20 cellular contexts compared by ENCODE assay signal in genomic region chr1:116402333-116402732, GRCh38. TPM values are rescaled to one million over a fixed set of nuclear protein-coding genes. Genes with fewer than 3 reads are reported as not detected.
DNase-seq lines count a peak whose midpoint lies in the region; ATAC-seq lines count a peak whose summit lies in the region.
"Had no signal": no experiment of that assay in that cellular context is flagged by ENCODE, and none has a peak within 500 bp of the region (broad histone marks: within the 10 kb centered on the region; RNA-seq: fewer than 3 reads in every experiment).

No MANE protein-coding gene starts in this region.

- no peaks in the 10 kb centered on the region for H3K27me3 ChIP-seq in HAP-1 (ENCODE audit: low read depth)
- H3K27me3 ChIP-seq: body of pancreas, upper lobe of right lung had no signal

- peaks cover 36% of the 10 kb centered on the region for H3K36me3 Mint-ChIP-seq in activated naive CD4-positive, alpha-beta T cell treated with anti-CD3 and anti-CD28 coated beads, Interleukin-2, amount 50 U/mL, for 24 hours
- H3K36me3 Mint-ChIP-seq in T-cell: peaks cover 94% of the 10 kb centered on the region
- peaks cover 83% of the 10 kb centered on the region for H3K36me3 Mint-ChIP-seq in central memory CD8-positive, alpha-beta T cell (ENCODE audit: insufficient read depth)
- H3K36me3 Mint-ChIP-seq in stimulated activated naive B cell treated with anti-CD40 and anti-IgM and Interleukin-4, amounts not matched to agents 10 μg/mL and 1 μg/mL and 100 μg/mL, for 72 hours: peaks cover 59 to 76% of the 10 kb centered on the region in 2 donors

- H3K4me3 ChIP-seq in HAP-1: no peak overlapping the region
- H3K4me3 ChIP-seq: body of pancreas, mucosa of descending colon, upper lobe of right lung had no signal

- peak overlapping the region; percentile 68 for H3K27ac Mint-ChIP-seq in activated naive CD4-positive, alpha-beta T cell treated with anti-CD3 and anti-CD28 coated beads, Interleukin-2, amount 50 U/mL, for 24 hours
- peak overlapping the region; percentile 80 to 87 for H3K27ac Mint-ChIP-seq in T-cell
- H3K27ac Mint-ChIP-seq in central memory CD8-positive, alpha-beta T cell (ENCODE audit: low read depth): peak overlapping the region; percentile 75
- H3K27ac Mint-ChIP-seq in stimulated activated naive B cell treated with anti-CD40 and anti-IgM and Interleukin-4, amounts not matched to agents 10 μg/mL and 1 μg/mL and 100 μg/mL, for 72 hours: peak overlapping the region; percentile 11
- H3K27ac Mint-ChIP-seq: dendritic cell treated with granulocyte-macrophage colony-stimulating factor and Interleukin-4, amounts not matched to agents 40 ng/mL and 50 ng/mL, for 4 days had no signal

- no peaks in the 10 kb centered on the region for H3K9me3 ChIP-seq in HAP-1
- H3K9me3 ChIP-seq: body of pancreas, mucosa of descending colon, upper lobe of right lung had no signal

- H3K9me3 Mint-ChIP-seq in activated naive CD4-positive, alpha-beta T cell treated with anti-CD3 and anti-CD28 coated beads, Interleukin-2, amount 50 U/mL, for 24 hours: no peaks in the 10 kb centered on the region
- no peaks in the 10 kb centered on the region for H3K9me3 Mint-ChIP-seq in T-cell
- H3K9me3 Mint-ChIP-seq in central memory CD8-positive, alpha-beta T cell: no peaks in the 10 kb centered on the region
- H3K9me3 Mint-ChIP-seq in stimulated activated naive B cell treated with anti-CD40 and anti-IgM and Interleukin-4, amounts not matched to agents 10 μg/mL and 1 μg/mL and 100 μg/mL, for 72 hours: no peaks in the 10 kb centered on the region
- H3K9me3 Mint-ChIP-seq: dendritic cell treated with granulocyte-macrophage colony-stimulating factor and Interleukin-4, amounts not matched to agents 40 ng/mL and 50 ng/mL, for 4 days had no signal

- no peaks in the 10 kb centered on the region; the same call in 1 of the 2 replicates for H3K4me1 ChIP-seq in HAP-1
- H3K4me1 ChIP-seq: body of pancreas had no signal

- ATAC-seq in T-cell (replicated peaks in 1 of 4): no peak
- ATAC-seq in central memory CD8-positive, alpha-beta T cell (replicated peaks; ENCODE audit: extremely low read depth, poor library complexity, severe bottlenecking): peak; percentile 52
- ATAC-seq in stimulated activated naive B cell treated with anti-CD40 and anti-IgM and Interleukin-4, amounts not matched to agents 10 μg/mL and 1 μg/mL and 100 μg/mL, for 72 hours (replicated peaks): no peak
- ATAC-seq: body of pancreas, mucosa of descending colon, upper lobe of right lung had no signal

- peaks cover 94% of the 10 kb centered on the region for H3K36me3 ChIP-seq in HAP-1 (replicated peaks)

- no peak overlapping the region for H3K4me3 Mint-ChIP-seq in activated naive CD4-positive, alpha-beta T cell treated with anti-CD3 and anti-CD28 coated beads, Interleukin-2, amount 50 U/mL, for 24 hours
- H3K4me3 Mint-ChIP-seq in T-cell: no peak overlapping the region
- no peak overlapping the region for H3K4me3 Mint-ChIP-seq in central memory CD8-positive, alpha-beta T cell
- no peak overlapping the region for H3K4me3 Mint-ChIP-seq in stimulated activated naive B cell treated with anti-CD40 and anti-IgM and Interleukin-4, amounts not matched to agents 10 μg/mL and 1 μg/mL and 100 μg/mL, for 72 hours
- H3K4me3 Mint-ChIP-seq: dendritic cell treated with granulocyte-macrophage colony-stimulating factor and Interleukin-4, amounts not matched to agents 40 ng/mL and 50 ng/mL, for 4 days had no signal

- CTCF ChIA-PET in T-cell (lab: Charles Lee): interaction anchor here (1.1 to 1.7 kb wide), 3 partner anchors 12 to 234 kb away, joined by 3 to 5 read pairs (median 3); no protein-coding TSS in a partner anchor

- POLR2A ChIA-PET in T-cell (lab: Charles Lee): interaction anchor here (0.6 to 1.1 kb wide), 2 partner anchors 9 to 11 kb away, joined by 4 read pairs; no protein-coding TSS in a partner anchor

- DNase-seq in activated naive CD4-positive, alpha-beta T cell (lab: John Stamatoyannopoulos, UW): no peak
- DNase-seq in T-cell: no peak
- DNase-seq in central memory CD8-positive, alpha-beta T cell (ENCODE audit: low spot score in 2 of 2): no peak
- no peak for DNase-seq in stimulated activated naive B cell treated with anti-CD40 and anti-IgM and Interleukin-4, amounts not matched to agents 10 μg/mL and 1 μg/mL and 100 μg/mL, for 72 hours
- no peak for DNase-seq in NCI-H82 treated with DMSO at 0.1 percent for 48 hours (lab: John Stamatoyannopoulos, UW; ENCODE audit: unreplicated experiment)
- no peak for DNase-seq in NCI-H187 treated with DMSO at 0.1 percent for 48 hours (lab: John Stamatoyannopoulos, UW)
- DNase-seq in HAP-1 (ENCODE audit: low spot score in 2 of 2): no peak
- DNase-seq: activated effector memory CD4-positive, alpha-beta T cell treated with anti-CD3 and anti-CD28 coated beads, Interleukin-2, amount 50 U/mL, for 16 hours; body of pancreas; DMS79 treated with DMSO at 0.1 percent for 48 hours; IMR-90; mucosa of descending colon; NCI-H1930; NCI-H345; occipital lobe; stimulated activated CD4-positive, alpha-beta T cell treated with anti-CD3 and anti-CD28 coated beads, Interleukin-15, amount 100 ng/mL, for 24 hours; stimulated activated naive CD4-positive, alpha-beta T cell; upper lobe of right lung had no signal

- in situ Hi-C loops in HAP-1 (cut with MboI; ENCODE audit: low sequenced_read_pairs): no loop called here

- H3K27me3 Mint-ChIP-seq in activated naive CD4-positive, alpha-beta T cell treated with anti-CD3 and anti-CD28 coated beads, Interleukin-2, amount 50 U/mL, for 24 hours: no peaks in the 10 kb centered on the region
- no peaks in the 10 kb centered on the region for H3K27me3 Mint-ChIP-seq in T-cell
- no peaks in the 10 kb centered on the region for H3K27me3 Mint-ChIP-seq in central memory CD8-positive, alpha-beta T cell
- H3K27me3 Mint-ChIP-seq in stimulated activated naive B cell treated with anti-CD40 and anti-IgM and Interleukin-4, amounts not matched to agents 10 μg/mL and 1 μg/mL and 100 μg/mL, for 72 hours: no peaks in the 10 kb centered on the region
- H3K27me3 Mint-ChIP-seq: dendritic cell treated with granulocyte-macrophage colony-stimulating factor and Interleukin-4, amounts not matched to agents 40 ng/mL and 50 ng/mL, for 4 days had no signal

- peaks cover 45% of the 10 kb centered on the region for H3K4me1 Mint-ChIP-seq in activated naive CD4-positive, alpha-beta T cell treated with anti-CD3 and anti-CD28 coated beads, Interleukin-2, amount 50 U/mL, for 24 hours
- peaks cover 25 to 30% (median 28%) of the 10 kb centered on the region in 3 donors for H3K4me1 Mint-ChIP-seq in T-cell
- peaks cover 30% of the 10 kb centered on the region for H3K4me1 Mint-ChIP-seq in central memory CD8-positive, alpha-beta T cell
- H3K4me1 Mint-ChIP-seq in stimulated activated naive B cell treated with anti-CD40 and anti-IgM and Interleukin-4, amounts not matched to agents 10 μg/mL and 1 μg/mL and 100 μg/mL, for 72 hours: peaks cover 3 to 5% of the 10 kb centered on the region in 2 donors

RNA-seq across cellular contexts. Expression of gene ATP1A1, which starts 29.3 kb away (rescaled TPM):
- total RNA-seq in T-cell: 100 to 1,000 TPM; 230 to 292 (median 266) TPM

Comparison
In these comparisons a context has a peak if more than half of its experiments do, and no peak if none do; other contexts are left out.
1. H3K27ac Mint-ChIP-seq: peak in every context shown above with its lines; median percentile 84 in T-cell; 75 in central memory CD8-positive, alpha-beta T cell; 68 in activated naive CD4-positive, alpha-beta T cell treated with anti-CD3 and anti-CD28 coated beads, Interleukin-2, amount 50 U/mL, for 24 hours; 11 in stimulated activated naive B cell treated with anti-CD40 and anti-IgM and Interleukin-4, amounts not matched to agents 10 μg/mL and 1 μg/mL and 100 μg/mL, for 72 hours.